In the genomic region with DNA sequence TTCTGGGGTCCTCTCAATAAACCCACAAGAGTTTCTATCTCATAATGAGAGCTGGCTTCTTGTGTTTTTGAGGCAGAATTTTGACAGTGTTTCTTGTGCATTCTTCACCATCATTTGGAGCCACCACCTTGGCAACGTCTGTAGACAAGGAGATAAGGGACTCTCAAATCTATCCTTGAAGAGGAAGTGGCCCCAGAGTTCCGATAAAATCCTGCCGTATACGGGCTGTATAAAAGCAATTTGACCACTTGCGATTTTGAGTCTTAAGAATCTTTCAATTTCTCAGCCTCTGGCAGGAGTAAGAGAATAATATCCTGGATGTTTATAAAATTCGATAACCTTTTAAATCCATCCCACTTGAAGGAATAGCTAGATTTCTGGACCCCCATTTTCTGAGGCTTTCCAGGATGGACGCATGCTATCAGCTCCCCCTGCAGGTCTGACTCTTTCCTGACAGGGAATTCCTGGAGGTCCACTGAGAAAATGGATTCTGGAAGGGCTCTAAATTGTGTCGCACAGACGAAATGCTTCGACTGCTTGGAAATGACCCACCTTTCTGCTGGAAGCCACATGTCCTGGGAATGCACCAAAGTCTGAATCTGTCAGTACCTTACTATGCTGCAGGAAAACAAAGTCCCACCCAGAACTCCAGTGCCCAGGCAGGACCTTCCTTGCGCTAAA, we compare ENCODE assay signal across 8 cellular contexts. TPM values are rescaled to one million over a fixed set of nuclear protein-coding genes. Genes with fewer than 3 reads are reported as not detected.
DNase-seq lines count a peak whose midpoint lies in the region; ATAC-seq and TF ChIP-seq lines count a peak whose summit lies in the region.

No MANE protein-coding gene starts in this region.

- TF ChIP-seq EP300 in esophagus muscularis mucosa (IDR thresholded peaks at IDR 0.05), result no peak

- no peak for ATAC-seq in HG03135 (IDR thresholded peaks at IDR 0.05; ENCODE audit: unreplicated experiment)

- H3K4me2 ChIP-seq in neural progenitor cell, result no peak overlapping the region

- H3F3A ChIP-seq in neural progenitor cell (ENCODE audit: low read depth), result no peaks in the 10 kb centered on the region

- H4K20me1 ChIP-seq in neural progenitor cell (ENCODE audit: low read depth), result no peaks in the 10 kb centered on the region

- no peaks in the 10 kb centered on the region for H3K27me3 Mint-ChIP-seq in neural progenitor cell (ENCODE audit: insufficient read depth, low read depth)

- in situ Hi-C loops in HAP-1 (cut with MboI; ENCODE audit: low sequenced_read_pairs), result loop anchor here (25.0 kb wide), 2 partner anchors 175 to 575 kb away; no protein-coding TSS in a partner anchor

- no peaks in the 10 kb centered on the region for H3K4me1 ChIP-seq in HAP-1
- H3K4me1 ChIP-seq in esophagus muscularis mucosa, result peaks cover 7 to 28% (median 21%) of the 10 kb centered on the region in 4 donors
- no peaks in the 10 kb centered on the region for H3K4me1 ChIP-seq in neural progenitor cell

- peaks cover 2% of the 10 kb centered on the region for H3K36me3 Mint-ChIP-seq in neural progenitor cell

- no peak overlapping the region for H3K27ac ChIP-seq in esophagus muscularis mucosa (replicated peaks in 1 of 4)
- H3K27ac ChIP-seq in neural progenitor cell, result no peak overlapping the region

- no peak for TF ChIP-seq POLR2A in esophagus muscularis mucosa (IDR thresholded peaks at IDR 0.05; ENCODE audit: low read depth)

- no peaks in the 10 kb centered on the region for H3K9me3 ChIP-seq in HAP-1
- H3K9me3 ChIP-seq in esophagus muscularis mucosa, result no peaks in the 10 kb centered on the region
- H3K9me3 ChIP-seq in neural progenitor cell (ENCODE audit: low read depth), result no peaks in the 10 kb centered on the region

- H3K36me3 ChIP-seq in HAP-1 (replicated peaks) (no peaks in the 10 kb centered on the region), esophagus muscularis mucosa (no peaks in the 10 kb centered on the region), neural progenitor cell (no peaks in the 10 kb centered on the region)

- H3K4me1 Mint-ChIP-seq in neural progenitor cell, result peaks cover 31% of the 10 kb centered on the region

- peaks cover 8% of the 10 kb centered on the region for H3K9me3 Mint-ChIP-seq in neural progenitor cell

- WGBS in esophagus muscularis mucosa, result 37% methylated on average over 11 of the region's 11 CpGs

- H3K79me2 ChIP-seq in neural progenitor cell (ENCODE audit: low read depth), result no peaks in the 10 kb centered on the region

- TF ChIP-seq CTCF in esophagus muscularis mucosa (IDR thresholded peaks at IDR 0.05), result peak; percentile 74 to 84 (median 78)
- peak; percentile 84 for TF ChIP-seq CTCF in neural progenitor cell (IDR thresholded peaks at IDR 0.05)

- DNase-seq in AG20443 (ENCODE audit: low spot score), result peak; percentile 69
- peak; percentile 49 to 76 for DNase-seq in HAP-1 (ENCODE audit: low spot score in 2 of 2)
- peak; percentile 54 for DNase-seq in RKO (ENCODE audit: low spot score)
- DNase-seq in esophagus muscularis mucosa (ENCODE audit: extremely low spot score), result no peak
- peak; percentile 75 for DNase-seq in neural progenitor cell (ENCODE audit: low spot score)
- DNase-seq in GM19240 (ENCODE audit: insufficient read length, low spot score), result no peak
- no peak for DNase-seq in stimulated activated naive CD4-positive, alpha-beta T cell (lab: John Stamatoyannopoulos, UW)

- no peak overlapping the region for H3K27ac Mint-ChIP-seq in neural progenitor cell

- intact Hi-C loops in esophagus muscularis mucosa (cut with DNase I), result loop anchor here (2.0 to 10.0 kb wide), 2 partner anchors 177 to 277 kb away; a partner anchor contains a TSS

- H2AFZ ChIP-seq in neural progenitor cell (replicated peaks), result peak overlapping the region; percentile 78

- peak overlapping the region; percentile 19 for H3K4me3 ChIP-seq in HAP-1
- peak overlapping the region; percentile 36 to 57 (median 41) for H3K4me3 ChIP-seq in esophagus muscularis mucosa
- H3K4me3 ChIP-seq in neural progenitor cell, result no peak overlapping the region

- H3K27me3 ChIP-seq in HAP-1 (ENCODE audit: low read depth), result no peaks in the 10 kb centered on the region
- no peaks in the 10 kb centered on the region for H3K27me3 ChIP-seq in esophagus muscularis mucosa
- no peaks in the 10 kb centered on the region for H3K27me3 ChIP-seq in neural progenitor cell

- no peak overlapping the region for H3K9ac ChIP-seq in neural progenitor cell

- no peak overlapping the region for H3K4me3 Mint-ChIP-seq in neural progenitor cell

RNA-seq across cellular contexts. Expression of gene E2F6, which starts 54.1 kb away (rescaled TPM):
- total RNA-seq in esophagus muscularis mucosa, result 10 to 100 TPM; 10.9 to 18.0 (median 17.0) TPM
- 29.4 and 36.3 TPM in 2 replicates for total RNA-seq in neural progenitor cell (ENCODE audit: low replicate concordance)

Comparison
In these comparisons a context has a peak if more than half of its experiments do, and no peak if none do; other contexts are left out.
1. DNase-seq: peak in AG20443 (single experiment), HAP-1 (2 of 2), RKO (single experiment) and neural progenitor cell (single experiment); none in esophagus muscularis mucosa (single experiment), GM19240 (single experiment) and stimulated activated naive CD4-positive, alpha-beta T cell (0 of 6).